Comparison of ENCODE assay signal across 20 cellular contexts in genomic region chr2:17690776-17691175, GRCh38.
DNase-seq lines count a peak whose midpoint lies in the region; ATAC-seq, FAIRE-seq and TF ChIP-seq lines count a peak whose summit lies in the region.
"Had no signal": no experiment of that assay in that cellular context is flagged by ENCODE, and none has a peak within 500 bp of the region (broad histone marks: within the 10 kb centered on the region; RNA-seq: fewer than 3 reads in every experiment).

No MANE protein-coding gene starts in this region.

- no peak for DNase-seq in HepG2 (ENCODE audit: low spot score)
- DNase-seq in right lobe of liver, result no peak
- DNase-seq in K562 (ENCODE audit: extremely low read depth in 1 of 4, low spot score in 3 of 4), result no peak
- DNase-seq in keratinocyte (ENCODE audit: low read depth, low spot score), result no peak
- DNase-seq in NCI-H2227 treated with DMSO at 0.1 percent for 48 hours (lab: John Stamatoyannopoulos, UW), result no peak
- no peak for DNase-seq in substantia nigra (lab: John Stamatoyannopoulos, UW)
- DNase-seq: ACHN; BE2C; C1 segment of cervical spinal cord; CD4-positive, alpha-beta memory T cell; CD4-positive, CD25-positive, alpha-beta regulatory T cell; CD8-positive, alpha-beta memory T cell; COR-L47; DMS79 treated with DMSO at 0.1 percent for 48 hours; GF-D8 had no signal

- POLR2A ChIA-PET in HepG2 (lab: Yijun Ruan, JAX) (no interaction called here), K562 (lab: Yijun Ruan, JAX) (no interaction called here)

- H3K4me1 ChIP-seq in HepG2 (ENCODE audit: insufficient read depth, low read length) (0 out of 2 replicates have a peak, but pooled peaks cover 5% of the 10 kb centered on the region), right lobe of liver (peaks cover 0 to 9% (median 2%) of the 10 kb centered on the region in 4 donors), K562 (replicated peaks in 1 of 2; ENCODE audit: control insufficient read depth in 2 of 2, insufficient read depth in 2 of 2, low read length in 2 of 2) (no peaks in the 10 kb centered on the region), keratinocyte (ENCODE audit: control insufficient read depth, extremely low read depth, insufficient read depth, low read length) (no peaks in the 10 kb centered on the region)
- H3K4me1 ChIP-seq: BE2C, BLaER1 had no signal

- in situ Hi-C loops in HepG2 (cut with HindIII; ENCODE audit: extremely low pct_ligation_motif_present, low pct_unique_long_range_greater_than_20kb) (no loop called here), K562 (cut with MboI) (no loop called here)

- FAIRE-seq in HepG2 (lab: Jason Lieb, UNC) (no peak), K562 (lab: Jason Lieb, UNC) (no peak), keratinocyte (lab: Jason Lieb, UNC) (peak; percentile 17)
- FAIRE-seq: G401.6, GM12891, GM19239 had no signal

- H2AFZ ChIP-seq in HepG2 (ENCODE audit: low read length) (no peak overlapping the region), K562 (ENCODE audit: low read depth, low read length) (no peak overlapping the region), keratinocyte (ENCODE audit: control insufficient read depth, low read length) (no peak overlapping the region)

- no peak for TF ChIP-seq CTCF in HepG2 (CRISPR knock-in tag; IDR thresholded peaks at IDR 0.05)
- no peak for TF ChIP-seq CTCF in right lobe of liver (IDR thresholded peaks at IDR 0.05)
- no peak for TF ChIP-seq CTCF in K562 (IDR thresholded peaks at IDR 0.05 in 2 of 3, conservative IDR thresholded peaks at IDR 0.05 in 1 of 3; ENCODE audit: insufficient read depth in 2 of 3, low read depth in 1 of 3, low read length in 3 of 3)
- TF ChIP-seq CTCF in keratinocyte (optimal IDR thresholded peaks at IDR 0.05 in 1 of 3, IDR thresholded peaks at IDR 0.05 in 1 of 3, conservative IDR thresholded peaks at IDR 0.05 in 1 of 3; ENCODE audit: extremely low read depth in 1 of 3, insufficient read depth in 2 of 3, low read length in 3 of 3), result no peak

- H3K9me3 ChIP-seq in HepG2 (ENCODE audit: low read length) (no peaks in the 10 kb centered on the region), right lobe of liver (no peaks in the 10 kb centered on the region), K562 (replicated peaks; ENCODE audit: control insufficient read depth, insufficient read depth, low read depth, low read length) (no peaks in the 10 kb centered on the region), keratinocyte (ENCODE audit: control insufficient read depth, low read depth, low read length) (no peaks in the 10 kb centered on the region)
- H3K9me3 ChIP-seq: BE2C had no signal

- CTCF ChIA-PET in HepG2 (lab: Yijun Ruan, JAX; ENCODE audit: low intra/inter-chr PET ratio, low total read pairs), result no interaction called here
- CTCF ChIA-PET in K562 (lab: Yijun Ruan, JAX; ENCODE audit: low intra/inter-chr PET ratio), result no interaction called here

- H3K4me2 ChIP-seq in HepG2 (ENCODE audit: low read depth, low read length), result no peak overlapping the region
- no peak overlapping the region for H3K4me2 ChIP-seq in K562 (ENCODE audit: insufficient read depth, low read length)
- H3K4me2 ChIP-seq in keratinocyte (ENCODE audit: control insufficient read depth, extremely low read depth, insufficient read depth, low read depth, low read length), result no peak overlapping the region
- H3K4me2 ChIP-seq: BLaER1 had no signal

- intact Hi-C loops in HepG2 (cut with micrococcal nuclease; ENCODE audit: unreplicated experiment) (no loop called here), right lobe of liver (cut with DNase I) (no loop called here), K562 (cut with micrococcal nuclease) (no loop called here)

- dilution Hi-C loops in keratinocyte (cut with MboI; ENCODE audit: extremely low pct_ligation_motif_present, low sequenced_read_pairs), result no loop called here

- no peak overlapping the region for H3K4me3 ChIP-seq in HepG2 (replicated peaks in 1 of 3; ENCODE audit: insufficient read depth in 1 of 3, low read depth in 2 of 3, low read length in 3 of 3)
- no peak overlapping the region for H3K4me3 ChIP-seq in right lobe of liver
- H3K4me3 ChIP-seq in K562, result no peak overlapping the region
- no peak overlapping the region for H3K4me3 ChIP-seq in keratinocyte (ENCODE audit: control insufficient read depth in 2 of 3, extremely low read depth in 1 of 3, insufficient read depth in 2 of 3, low read depth in 1 of 3, low read length in 3 of 3)
- H3K4me3 ChIP-seq: BLaER1 had no signal

- H3K79me2 ChIP-seq in HepG2 (ENCODE audit: insufficient read depth, low read length) (peaks cover 2% of the 10 kb centered on the region), K562 (ENCODE audit: control insufficient read depth, insufficient read depth, low read length) (peaks cover 4% of the 10 kb centered on the region; the same call in 1 of the 3 replicates), keratinocyte (ENCODE audit: control insufficient read depth, insufficient read depth, low read length) (peaks cover 1% of the 10 kb centered on the region)

- WGBS in HepG2 (ENCODE audit: low lambda C conversion rate), result 96% methylated on average over 7 of the region's 7 CpGs
- WGBS in right lobe of liver (ENCODE audit: insufficient coverage, low coverage, low lambda C conversion rate, missing lambda C conversion rate), result 97% methylated on average over 7 of the region's 7 CpGs
- WGBS in K562 (ENCODE audit: insufficient coverage, low coverage, missing lambda C conversion rate), result 96% methylated on average over 7 of the region's 7 CpGs

- no TSS peak for BruUV-seq in HepG2 (replicated peaks; lab: Mats Ljungman, UMichigan)
- no TSS peak for BruUV-seq in K562 (replicated peaks; lab: Mats Ljungman, UMichigan)

- H3K27ac ChIP-seq in HepG2 (ENCODE audit: extremely low read length, insufficient read depth, low read length) (no peak overlapping the region), right lobe of liver (no peak overlapping the region), K562 (ENCODE audit: extremely low read depth, low read depth, low read length) (no peak overlapping the region), keratinocyte (ENCODE audit: control insufficient read depth, insufficient read depth, low read length) (no peak overlapping the region), substantia nigra (ENCODE audit: low read depth, low read length, poor library complexity, severe bottlenecking) (no peak overlapping the region)
- H3K27ac ChIP-seq: 22Rv1, BLaER1 had no signal

- H3K36me3 ChIP-seq in HepG2 (replicated peaks in 1 of 2; ENCODE audit: control insufficient read depth in 1 of 2, insufficient read depth in 2 of 2, low read length in 2 of 2) (peaks cover 5 to 68% of the 10 kb centered on the region in 2 experiments; a peak in 4 of 5 replicates), right lobe of liver (peaks cover 0 to 17% (median 3%) of the 10 kb centered on the region in 4 donors), K562 (ENCODE audit: control insufficient read depth, insufficient read depth, low read length) (peaks cover 75% of the 10 kb centered on the region), keratinocyte (ENCODE audit: control insufficient read depth in 2 of 2, extremely low read depth in 1 of 2, insufficient read depth in 2 of 2, low read length in 2 of 2) (peaks cover 7% of the 10 kb centered on the region in 2 experiments)

- no peaks in the 10 kb centered on the region for H3K9me1 ChIP-seq in K562 (ENCODE audit: control insufficient read depth, insufficient read depth, low read length)
- H3K9me1 ChIP-seq in keratinocyte (ENCODE audit: control insufficient read depth, extremely low read depth, insufficient read depth, low read length), result no peaks in the 10 kb centered on the region

- H3K27me3 ChIP-seq in HepG2 (ENCODE audit: control insufficient read depth in 1 of 2, insufficient read depth in 2 of 2, low read length in 2 of 2), result no peaks in the 10 kb centered on the region
- H3K27me3 ChIP-seq in right lobe of liver, result no peaks in the 10 kb centered on the region
- H3K27me3 ChIP-seq in K562 (ENCODE audit: control insufficient read depth in 2 of 2, insufficient read depth in 2 of 2, low read length in 2 of 2), result no peaks in the 10 kb centered on the region
- no peaks in the 10 kb centered on the region for H3K27me3 ChIP-seq in keratinocyte (ENCODE audit: control insufficient read depth, extremely low read depth, insufficient read depth, low read length)
- H3K27me3 ChIP-seq: BE2C, BLaER1 had no signal

- H3K9ac ChIP-seq in HepG2 (ENCODE audit: insufficient read depth, low read depth, low read length) (no peak overlapping the region), K562 (ENCODE audit: insufficient read depth in 1 of 2, low read depth in 2 of 2, low read length in 2 of 2) (no peak overlapping the region), keratinocyte (ENCODE audit: control insufficient read depth, extremely low read depth, insufficient read depth, low read length) (no peak overlapping the region)
- H3K9ac ChIP-seq: BLaER1 had no signal

- TF ChIP-seq POLR2A in HepG2 (IDR thresholded peaks at IDR 0.05; ENCODE audit: insufficient read depth in 1 of 2, low read depth in 2 of 2, low read length in 2 of 2) (no peak), right lobe of liver (IDR thresholded peaks at IDR 0.05) (no peak), K562 (conservative IDR thresholded peaks at IDR 0.05) (no peak)

- TF ChIP-seq RAD21 in HepG2 (CRISPR knock-in tag; IDR thresholded peaks at IDR 0.05) (no peak), K562 (CRISPR knock-in tag; conservative IDR thresholded peaks at IDR 0.05 in 1 of 2, IDR thresholded peaks at IDR 0.05 in 1 of 2) (no peak)

- H4K20me1 ChIP-seq in HepG2 (ENCODE audit: insufficient read depth, low read length) (no peaks in the 10 kb centered on the region), K562 (replicated peaks; ENCODE audit: control insufficient read depth, insufficient read depth, low read length) (no peaks in the 10 kb centered on the region), keratinocyte (ENCODE audit: control insufficient read depth, extremely low read depth, insufficient read depth, low read length) (no peaks in the 10 kb centered on the region)
- H4K20me1 ChIP-seq: BLaER1 had no signal

- TF ChIP-seq EP300 in HepG2 (IDR thresholded peaks at IDR 0.05; ENCODE audit: low read depth in 2 of 2, low read length in 2 of 2) (no peak), HepG2 (CRISPR knock-in tag; IDR thresholded peaks at IDR 0.05; ENCODE audit: borderline replicate concordance) (no peak), K562 (IDR thresholded peaks at IDR 0.05; ENCODE audit: low read length) (no peak)

- ATAC-seq in HepG2, result no peak
- ATAC-seq in right lobe of liver, result no peak
- ATAC-seq in K562, result no peak

TF ChIP-seq in HepG2, 621 proteins besides CTCF, POLR2A, EP300 and RAD21:
- TF ChIP-seq MAFF (IDR thresholded peaks at IDR 0.05; ENCODE audit: low read depth, low read length), result peak; percentile 53; the same call in 1 of the 2 replicates
- TF ChIP-seq MAFK (conservative IDR thresholded peaks at IDR 0.05 in 1 of 2, IDR thresholded peaks at IDR 0.05 in 1 of 2; ENCODE audit: low read length in 2 of 2), result peak; percentile 63 to 75
- no peak for TF ChIP-seq ZNF468 (CRISPR knock-in tag; IDR thresholded peaks at IDR 0.05)

TF ChIP-seq in K562, 482 proteins besides CTCF, POLR2A, EP300 and RAD21:
- TF ChIP-seq ZNF316 (IDR thresholded peaks at IDR 0.05) (peak; percentile 54), ZZZ3 (IDR thresholded peaks at IDR 0.05) (no peak)

Comparison
In these comparisons a context has a peak if more than half of its experiments do, and no peak if none do; other contexts are left out.
1. Of the 241 proteins assayed by ChIP-seq in both HepG2 and K562: peak only in HepG2: MAFF and MAFK; only in K562: none; in both: none; in neither: 239.